ENCODE assay signal across 11 cellular contexts in the genomic region with DNA sequence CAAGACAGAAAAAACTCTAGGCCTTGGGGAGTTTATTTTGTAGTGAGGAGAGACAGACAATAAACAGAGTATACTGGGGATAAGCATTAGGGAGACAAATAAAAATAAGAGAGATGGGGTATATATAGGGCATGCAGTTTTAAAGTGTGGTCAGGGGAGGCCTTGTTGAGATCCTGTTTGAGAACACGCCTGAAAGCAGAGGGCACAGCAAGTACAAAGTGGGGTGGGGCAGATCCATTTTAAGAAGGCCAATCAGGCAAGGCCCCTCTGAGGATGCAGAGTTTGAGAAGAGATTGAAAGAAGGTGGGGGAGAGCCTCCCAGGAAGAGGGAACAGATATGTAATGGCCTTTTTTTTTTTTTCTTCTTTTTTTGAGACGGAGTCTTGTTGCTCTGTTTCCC. TPM values are rescaled to one million over a fixed set of nuclear protein-coding genes. Genes with fewer than 3 reads are reported as not detected.
DNase-seq lines count a peak whose midpoint lies in the region; ATAC-seq and TF ChIP-seq lines count a peak whose summit lies in the region.
"Had no signal": no experiment of that assay in that cellular context is flagged by ENCODE, and none has a peak within 500 bp of the region (broad histone marks: within the 10 kb centered on the region; RNA-seq: fewer than 3 reads in every experiment).

No MANE protein-coding gene starts in this region.

- H3K36me3 Mint-ChIP-seq in activated CD4-positive, alpha-beta memory T cell treated with anti-CD3 and anti-CD28 coated beads for 36 hours = peaks cover 32% of the 10 kb centered on the region

- peaks cover 5% of the 10 kb centered on the region for H3F3A ChIP-seq in smooth muscle cell (ENCODE audit: low read depth)

- TF ChIP-seq CTCF in right atrium auricular region (IDR thresholded peaks at IDR 0.05) (no peak), smooth muscle cell (IDR thresholded peaks at IDR 0.05; ENCODE audit: borderline replicate concordance, insufficient read depth, poor library complexity, severe bottlenecking) (no peak)

- POLR2A ChIA-PET in activated CD4-positive, alpha-beta memory T cell treated with anti-CD3 and anti-CD28 coated beads for 36 hours (lab: Charles Lee) = no interaction called here

- H3K4me3 ChIP-seq in right atrium auricular region (peak overlapping the region in 1 of 2 donors; percentile 89), smooth muscle cell (peak overlapping the region; percentile 63)

- H3K27ac Mint-ChIP-seq in activated CD4-positive, alpha-beta memory T cell treated with anti-CD3 and anti-CD28 coated beads for 36 hours = peak overlapping the region; percentile 24

- peaks cover 23% of the 10 kb centered on the region for H3K36me3 ChIP-seq in right atrium auricular region
- peaks cover 6% of the 10 kb centered on the region for H3K36me3 ChIP-seq in smooth muscle cell (ENCODE audit: low read depth)

- CTCF ChIA-PET in activated CD4-positive, alpha-beta memory T cell treated with anti-CD3 and anti-CD28 coated beads for 36 hours (lab: Charles Lee) = no interaction called here

- no peak overlapping the region for H2AFZ ChIP-seq in smooth muscle cell (ENCODE audit: low read depth)

- no peaks in the 10 kb centered on the region for H3K27me3 ChIP-seq in right atrium auricular region
- H3K27me3 ChIP-seq in smooth muscle cell (ENCODE audit: low read depth) = no peaks in the 10 kb centered on the region

- peaks cover 47% of the 10 kb centered on the region for H3K4me1 Mint-ChIP-seq in activated CD4-positive, alpha-beta memory T cell treated with anti-CD3 and anti-CD28 coated beads for 36 hours (ENCODE audit: low read depth)

- H4K20me1 ChIP-seq in smooth muscle cell (ENCODE audit: low read depth) = peaks cover 62% of the 10 kb centered on the region

- H3K4me1 ChIP-seq in right atrium auricular region (peaks cover 0 to 71% of the 10 kb centered on the region in 2 donors), smooth muscle cell (ENCODE audit: low read depth) (peaks cover 19% of the 10 kb centered on the region)

- intact Hi-C loops in activated CD4-positive, alpha-beta memory T cell treated with anti-CD3 and anti-CD28 coated beads for 36 hours (cut with micrococcal nuclease) = no loop called here

- peak overlapping the region; percentile 92 for H3K4me2 ChIP-seq in smooth muscle cell

- DNase-seq in SIG-M5 treated with dmso at 0.1 percent for 504 hours (lab: John Stamatoyannopoulos, UW; ENCODE audit: unreplicated experiment) (peak; percentile 21), SIG-M5 (lab: John Stamatoyannopoulos, UW) (no peak), right atrium auricular region (ENCODE audit: low spot score) (no peak), smooth muscle cell (lab: John Stamatoyannopoulos, UW; ENCODE audit: unreplicated experiment) (no peak), NCI-H524 (lab: John Stamatoyannopoulos, UW) (no peak), DMS53 treated with DMSO at 0.1 percent for 48 hours (lab: John Stamatoyannopoulos, UW; ENCODE audit: unreplicated experiment) (no peak)
- no peak for DNase-seq in activated CD4-positive, alpha-beta memory T cell treated with anti-CD3 and anti-CD28 coated beads for 36 hours
- DNase-seq: activated CD4-positive, CD25-positive, alpha-beta regulatory T cell treated with anti-CD3 and anti-CD28 coated beads, Interleukin-2, amount 50 U/mL, for 72 hours; effector CD8-positive, alpha-beta T cell; NCI-H2081 had no signal

- no peak for ATAC-seq in HG03520 (IDR thresholded peaks at IDR 0.05; ENCODE audit: unreplicated experiment)

- H3K9ac ChIP-seq in smooth muscle cell (ENCODE audit: low read depth) = no peak overlapping the region

- WGBS in smooth muscle cell (ENCODE audit: low lambda C conversion rate) = 84% methylated on average over 2 of the region's 2 CpGs

- peaks cover 68% of the 10 kb centered on the region for H3K79me2 ChIP-seq in smooth muscle cell (ENCODE audit: low read depth)

- peak overlapping the region; percentile 96 for H3K4me3 Mint-ChIP-seq in activated CD4-positive, alpha-beta memory T cell treated with anti-CD3 and anti-CD28 coated beads for 36 hours

- no peaks in the 10 kb centered on the region for H3K9me3 ChIP-seq in right atrium auricular region
- H3K9me3 ChIP-seq in smooth muscle cell (replicated peaks; ENCODE audit: low read depth) = no peaks in the 10 kb centered on the region

- H3K27ac ChIP-seq in right atrium auricular region (peak overlapping the region; percentile 96 to 98), smooth muscle cell (ENCODE audit: low read depth) (no peak overlapping the region)

- H3K9me3 Mint-ChIP-seq in activated CD4-positive, alpha-beta memory T cell treated with anti-CD3 and anti-CD28 coated beads for 36 hours = no peaks in the 10 kb centered on the region

- no peaks in the 10 kb centered on the region for H3K27me3 Mint-ChIP-seq in activated CD4-positive, alpha-beta memory T cell treated with anti-CD3 and anti-CD28 coated beads for 36 hours

RNA-seq across cellular contexts. Expression of gene PPP2R1A, which starts 2.1 kb away (rescaled TPM):
- 100 to 1,000 TPM; 224 to 229 TPM for total RNA-seq in activated CD4-positive, alpha-beta memory T cell treated with anti-CD3 and anti-CD28 coated beads for 36 hours
- 100 to 1,000 TPM; 284 to 322 TPM for total RNA-seq in right atrium auricular region
- 121 and 160 TPM in 2 replicates for total RNA-seq in smooth muscle cell
- 256 and 265 TPM in 2 replicates for polyA plus RNA-seq in smooth muscle cell

RNA-seq across cellular contexts. Expression of gene ZNF836, which starts 20.5 kb away (rescaled TPM):
- total RNA-seq in activated CD4-positive, alpha-beta memory T cell treated with anti-CD3 and anti-CD28 coated beads for 36 hours = 10 to 100 TPM in 1 of 2 experiments, 1 to 10 TPM in 1; 8.2 to 12.8 TPM
- total RNA-seq in right atrium auricular region = 1 to 10 TPM; 2.2 to 7.6 TPM
- 5.7 TPM in 2 replicates for total RNA-seq in smooth muscle cell
- polyA plus RNA-seq in smooth muscle cell = 3.2 and 3.3 TPM in 2 replicates

RNA-seq across cellular contexts. Expression of gene ZNF616, which starts 52.2 kb away (rescaled TPM):
- 10 to 100 TPM; 10.5 to 11.6 TPM for total RNA-seq in activated CD4-positive, alpha-beta memory T cell treated with anti-CD3 and anti-CD28 coated beads for 36 hours
- total RNA-seq in right atrium auricular region (1 to 10 TPM; 2.4 to 3.3 TPM), smooth muscle cell (11.3 and 13.2 TPM in 2 replicates)
- 4.8 and 8.7 TPM in 2 replicates for polyA plus RNA-seq in smooth muscle cell
